Comparison of ENCODE assay signal across 8 cellular contexts in genomic region chr7:64665980-64666674, GRCh38. TPM values are rescaled to one million over a fixed set of nuclear protein-coding genes. Genes with fewer than 3 reads are reported as not detected.
A peak's percentile ranks its signal among the peaks of the same experiment; 100 is the strongest.
DNase-seq lines count a peak whose midpoint lies in the region; ATAC-seq and TF ChIP-seq lines count a peak whose summit lies in the region.

Gene ZNF107, plus strand, starts transcription at chr7:64666133. Its CDS starts 150 bp downstream, at chr7:64666283.

- peak; percentile 99 for ATAC-seq in HG02588 (IDR thresholded peaks at IDR 0.05; ENCODE audit: unreplicated experiment)
- ATAC-seq in SK-N-SH treated with all-trans-retinoic acid at 6 μM for 48 hours = peak; percentile 100
- peak; percentile 100 for ATAC-seq in omental fat pad (ENCODE audit: low FRiP score)
- peak; percentile 100 for ATAC-seq in thoracic aorta (ENCODE audit: insufficient number of reproducible peaks, low FRiP score, low read depth)

- peak within 1 kb of the TSS; percentile 92 for H3K27ac Mint-ChIP-seq in activated naive CD4-positive, alpha-beta T cell treated with anti-CD3 and anti-CD28 coated beads, Interleukin-2, amount 50 U/mL, for 24 hours

- peak within 1 kb of the TSS; percentile 51 to 74 for H3K27ac ChIP-seq in thoracic aorta

- peaks cover 25% of the 10 kb centered on the region for H3K36me3 Mint-ChIP-seq in activated naive CD4-positive, alpha-beta T cell treated with anti-CD3 and anti-CD28 coated beads, Interleukin-2, amount 50 U/mL, for 24 hours

- peaks cover 7% of the 10 kb centered on the region for H3K9me3 Mint-ChIP-seq in activated naive CD4-positive, alpha-beta T cell treated with anti-CD3 and anti-CD28 coated beads, Interleukin-2, amount 50 U/mL, for 24 hours

- H3K4me1 ChIP-seq in thoracic aorta (ENCODE audit: control insufficient read depth in 1 of 2, low read depth in 2 of 2) = peaks cover 7 to 23% of the 10 kb centered on the region in 2 donors

- no peaks in the 10 kb centered on the region for H3K27me3 Mint-ChIP-seq in activated naive CD4-positive, alpha-beta T cell treated with anti-CD3 and anti-CD28 coated beads, Interleukin-2, amount 50 U/mL, for 24 hours

- peak within 1 kb of the TSS; percentile 96 for H3K4me3 Mint-ChIP-seq in activated naive CD4-positive, alpha-beta T cell treated with anti-CD3 and anti-CD28 coated beads, Interleukin-2, amount 50 U/mL, for 24 hours

- H3K36me3 ChIP-seq in GM06990 (ENCODE audit: control insufficient read depth, insufficient read depth, low read length) (peaks cover 6% of the 10 kb centered on the region), thoracic aorta (no peaks in the 10 kb centered on the region)

- no peaks in the 10 kb centered on the region for H3K9me3 ChIP-seq in thoracic aorta

- TF ChIP-seq CTCF in GM06990 (IDR thresholded peaks at IDR 0.05; ENCODE audit: insufficient read depth, low read length, poor library complexity, severe bottlenecking) (no peak), omental fat pad (IDR thresholded peaks at IDR 0.05) (no peak), thoracic aorta (IDR thresholded peaks at IDR 0.05) (no peak)

- peak within 1 kb of the TSS; percentile 76 for H3K4me3 ChIP-seq in GM06990 (replicated peaks; ENCODE audit: low read depth, low read length)
- peak within 1 kb of the TSS; percentile 84 for H3K4me3 ChIP-seq in thoracic aorta

- peaks cover 68% of the 10 kb centered on the region for H3K4me1 Mint-ChIP-seq in activated naive CD4-positive, alpha-beta T cell treated with anti-CD3 and anti-CD28 coated beads, Interleukin-2, amount 50 U/mL, for 24 hours

- DNase-seq in GM06990 (ENCODE audit: extremely low read depth, insufficient read length) = peak; percentile 84
- peak; percentile 92 for DNase-seq in NCI-H1092 (lab: John Stamatoyannopoulos, UW)
- DNase-seq in glomerular visceral epithelial cell (ENCODE audit: extremely low spot score) = peak; percentile 92
- peak; percentile 63 for DNase-seq in omental fat pad (ENCODE audit: low spot score)
- peak; percentile 67 for DNase-seq in thoracic aorta (ENCODE audit: low spot score)

- H3K27me3 ChIP-seq in GM06990 (replicated peaks; ENCODE audit: control insufficient read depth, insufficient read depth, low read length) = no peaks in the 10 kb centered on the region
- no peaks in the 10 kb centered on the region for H3K27me3 ChIP-seq in thoracic aorta (replicated peaks; ENCODE audit: insufficient read depth)

TF ChIP-seq in SK-N-SH treated with all-trans-retinoic acid at 6 μM for 48 hours, 23 proteins besides CTCF, POLR2A, EP300 and RAD21:
- TF ChIP-seq OSR1 (CRISPR knock-in tag; IDR thresholded peaks at IDR 0.05) = no peak
- no peak for TF ChIP-seq ZNF565 (CRISPR knock-in tag; conservative IDR thresholded peaks at IDR 0.05; ENCODE audit: low read depth)

RNA-seq across cellular contexts. Expression of gene ZNF107, which starts in this region (rescaled TPM):
- 10 to 100 TPM in 1 of 4 donors, 1 to 10 TPM in 3; 2.2 to 12.9 (median 3.7) TPM for total RNA-seq in omental fat pad
- total RNA-seq in thoracic aorta = 1 to 10 TPM; 5.6 to 6.9 TPM

Comparison
In these comparisons a context has a peak if more than half of its experiments do, and no peak if none do; other contexts are left out.
1. Peak in every context shown above with its lines: DNase-seq, ATAC-seq, H3K4me3 ChIP-seq and H3K27ac ChIP-seq.